In the genomic region with DNA sequence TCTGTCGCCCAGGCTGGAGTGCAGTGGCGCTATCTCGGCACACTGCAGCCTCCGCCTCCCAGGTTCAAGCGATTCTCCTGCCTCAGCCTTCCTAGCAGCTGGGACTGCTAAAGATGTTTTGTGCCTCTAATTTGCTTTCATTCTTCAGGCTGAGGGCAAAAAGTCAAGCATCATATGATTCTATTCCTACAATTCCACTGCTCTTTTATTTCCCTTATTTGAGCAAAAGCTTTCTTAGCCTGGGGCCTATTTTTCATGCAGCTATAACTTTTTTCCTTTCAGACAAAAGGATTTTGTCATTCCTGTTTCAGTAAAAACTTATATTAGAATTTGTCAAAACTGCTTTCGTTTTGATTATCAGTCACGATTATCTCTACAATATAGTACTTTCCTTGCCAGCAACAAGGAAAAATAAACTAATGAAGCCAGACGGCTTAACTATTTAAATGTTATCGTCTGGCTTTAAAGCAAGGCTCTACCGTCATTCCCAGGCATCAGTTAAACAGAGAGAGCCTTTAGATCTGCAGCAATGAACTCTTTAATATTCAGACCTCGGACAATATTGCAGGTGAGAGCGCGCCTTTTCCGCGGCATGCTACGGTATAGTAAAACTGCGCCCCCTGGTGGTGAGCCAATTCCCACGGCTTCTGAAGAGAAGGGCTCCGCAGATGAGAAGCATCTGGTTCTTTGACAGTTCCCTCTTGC, we compare ENCODE assay signal across 8 cellular contexts. TPM values are rescaled to one million over a fixed set of nuclear protein-coding genes. Genes with fewer than 3 reads are reported as not detected.
A peak's percentile ranks its signal among the peaks of the same experiment; 100 is the strongest.
DNase-seq lines count a peak whose midpoint lies in the region; ATAC-seq lines count a peak whose summit lies in the region.

No MANE protein-coding gene starts in this region.

- H4K8ac ChIP-seq in mesenchymal stem cell (ENCODE audit: low read length) = no peak overlapping the region

- 30% methylated on average over 19 of the region's 19 CpGs for WGBS in mesenchymal stem cell

- no peak overlapping the region for H3K27ac ChIP-seq in duodenal mucosa (ENCODE audit: low read depth, low read length)
- H3K27ac ChIP-seq in mesenchymal stem cell (ENCODE audit: low read length, poor library complexity, severe bottlenecking) = no peak overlapping the region

- H2BK15ac ChIP-seq in mesenchymal stem cell (ENCODE audit: low read depth, poor library complexity, severe bottlenecking) = no peak overlapping the region

- H3K23ac ChIP-seq in mesenchymal stem cell (ENCODE audit: low read length in 2 of 2) = no peak overlapping the region

- ATAC-seq in HG03575 (IDR thresholded peaks at IDR 0.05; ENCODE audit: extremely low read depth, insufficient number of reproducible peaks, low FRiP score, unreplicated experiment) = peak; percentile 30

- H3K4me3 ChIP-seq in duodenal mucosa (ENCODE audit: low read depth in 1 of 2, low read length in 2 of 2) = peak overlapping the region; percentile 84 to 85
- peak overlapping the region in 1 of 2 experiments; percentile 86 for H3K4me3 ChIP-seq in mesenchymal stem cell (ENCODE audit: insufficient read depth in 1 of 2, low read depth in 1 of 2, low read length in 2 of 2)

- peak; percentile 90 for DNase-seq in Ammon's horn (ENCODE audit: low spot score)
- peak; percentile 53 for DNase-seq in GM19240 (ENCODE audit: insufficient read length, low spot score)
- DNase-seq in NCI-H748 treated with DMSO at 0.1 percent for 48 hours (lab: John Stamatoyannopoulos, UW) = peak; percentile 91
- peak; percentile 86 to 91 for DNase-seq in activated CD4-positive, alpha-beta T cell treated with anti-CD3 and anti-CD28 coated beads, Interleukin-2, amount 50 U/mL, for 4 hours
- peak; percentile 79 for DNase-seq in mesenchymal stem cell
- peak; percentile 76 to 91 (median 82) for DNase-seq in stimulated activated CD4-positive, alpha-beta T cell treated with anti-CD3 and anti-CD28 coated beads, TNF-alpha, amount 100 ng/mL, for 48 hours (ENCODE audit: low read depth in 3 of 3)

- H3K4me1 ChIP-seq in duodenal mucosa (ENCODE audit: control insufficient read depth in 1 of 2, insufficient read depth in 2 of 2, low read length in 2 of 2) (peaks cover 20 to 34% of the 10 kb centered on the region in 2 donors), mesenchymal stem cell (ENCODE audit: control insufficient read depth, insufficient read depth, low read depth, low read length) (peaks cover 2% of the 10 kb centered on the region)

- H2BK120ac ChIP-seq in mesenchymal stem cell (ENCODE audit: low read depth, low read length) = no peak overlapping the region

- H3K9me3 ChIP-seq in duodenal mucosa (ENCODE audit: control insufficient read depth in 1 of 2, low read length in 2 of 2) (no peaks in the 10 kb centered on the region), mesenchymal stem cell (ENCODE audit: control insufficient read depth, low read length) (no peaks in the 10 kb centered on the region)

- H3K9ac ChIP-seq in duodenal mucosa (ENCODE audit: low read depth in 1 of 2, low read length in 2 of 2) (peak overlapping the region in 1 of 2 donors; percentile 15), mesenchymal stem cell (ENCODE audit: low read length) (peak overlapping the region; percentile 67)

- H3K36me3 ChIP-seq in duodenal mucosa (ENCODE audit: control insufficient read depth in 1 of 2, insufficient read depth in 2 of 2, low read length in 2 of 2) (no peaks in the 10 kb centered on the region), mesenchymal stem cell (ENCODE audit: control insufficient read depth in 1 of 2, insufficient read depth in 2 of 2, low read depth in 1 of 2, low read length in 2 of 2) (no peaks in the 10 kb centered on the region)

- no peaks in the 10 kb centered on the region for H3K27me3 ChIP-seq in duodenal mucosa (ENCODE audit: control insufficient read depth in 1 of 2, insufficient read depth in 2 of 2, low read length in 2 of 2)
- no peaks in the 10 kb centered on the region for H3K27me3 ChIP-seq in mesenchymal stem cell (ENCODE audit: control insufficient read depth in 1 of 2, insufficient read depth in 1 of 2, low read length in 2 of 2)

- H3K14ac ChIP-seq in mesenchymal stem cell (ENCODE audit: low read length in 2 of 2) = no peak overlapping the region

- no peak overlapping the region for H2AFZ ChIP-seq in mesenchymal stem cell (ENCODE audit: low read depth, low read length)

- H3K18ac ChIP-seq in mesenchymal stem cell (ENCODE audit: low read depth in 1 of 2, low read length in 2 of 2) = no peak overlapping the region

- peak overlapping the region; percentile 54 for H3K4me2 ChIP-seq in mesenchymal stem cell (ENCODE audit: low read length, poor library complexity, severe bottlenecking)

- H2AK5ac ChIP-seq in mesenchymal stem cell (ENCODE audit: low read length, severe bottlenecking) = no peak overlapping the region

- no peak overlapping the region for H3K4ac ChIP-seq in mesenchymal stem cell (ENCODE audit: low read depth in 1 of 2, low read length in 2 of 2)

- no peak overlapping the region for H4K91ac ChIP-seq in mesenchymal stem cell (ENCODE audit: low read length)

- H2BK12ac ChIP-seq in mesenchymal stem cell (ENCODE audit: low read length in 2 of 2) = no peak overlapping the region

- H3K79me1 ChIP-seq in mesenchymal stem cell (replicated peaks; ENCODE audit: low read length, poor library complexity, severe bottlenecking) = peaks cover 9% of the 10 kb centered on the region

- H2BK5ac ChIP-seq in mesenchymal stem cell (ENCODE audit: low read depth, low read length, poor library complexity, severe bottlenecking) = no peak overlapping the region

RNA-seq across cellular contexts. Expression of a gene that starts 1.4 kb away (rescaled TPM):
- polyA plus RNA-seq in mesenchymal stem cell (2013, experiment 1 of 2) = 9.0 TPM
- polyA plus RNA-seq in mesenchymal stem cell (2013, experiment 2 of 2) = 9.8 TPM
